Comparison of ENCODE assay signal across 32 cellular contexts in genomic region chr5:94627191-94627590, GRCh38.
"Had no signal": no experiment of that assay in that cellular context is flagged by ENCODE, and none has a peak within 500 bp of the region (broad histone marks: within the 10 kb centered on the region; RNA-seq: fewer than 3 reads in every experiment).

No MANE protein-coding gene starts in this region.

- H3K36me3 ChIP-seq: brain microvascular endothelial cell had no signal

- ATAC-seq: activated CD4-positive, alpha-beta T cell treated with anti-CD3 and anti-CD28 coated beads for 36 hours; activated CD4-positive, CD25-positive, alpha-beta regulatory T cell treated with anti-CD3 and anti-CD28 coated beads, Interleukin-2, amount 50 U/mL, for 24 hours; activated CD8-positive, alpha-beta memory T cell treated with anti-CD3 and anti-CD28 coated beads, Interleukin-2, amount 10 ng/mL, durations not matched to agents 7 days and 5 days; activated CD8-positive, alpha-beta T cell treated with anti-CD3 and anti-CD28 coated beads, Interleukin-2, amount 10 ng/mL, durations not matched to agents 7 days and 5 days; activated naive CD8-positive, alpha-beta T cell treated with anti-CD3 and anti-CD28 coated beads, Interleukin-2, amount 50 U/mL, for 24 hours; effector memory CD8-positive, alpha-beta T cell; T-helper 17 cell had no signal

- FAIRE-seq: astrocyte, bronchial epithelial cell, frontal cortex had no signal

- H3K27me3 ChIP-seq: brain microvascular endothelial cell, esophagus muscularis mucosa had no signal

- DNase-seq: activated B cell treated with CpG ODN at 0.5 μM for 24 hours; activated CD4-positive, alpha-beta memory T cell treated with anti-CD3 and anti-CD28 coated beads for 36 hours; activated CD4-positive, alpha-beta T cell treated with anti-CD3 and anti-CD28 coated beads for 36 hours; activated CD4-positive, alpha-beta T cell treated with anti-CD3 and anti-CD28 coated beads, Interleukin-2, amount 10 ng/mL, durations not matched to agents 24 days and 14 days; activated CD8-positive, alpha-beta memory T cell treated with anti-CD3 and anti-CD28 coated beads, Interleukin-2, amount 10 ng/mL, durations not matched to agents 7 days and 5 days; activated CD8-positive, alpha-beta memory T cell treated with anti-CD3 and anti-CD28 coated beads, Interleukin-2, amount 50 U/mL, for 4 hours; activated CD8-positive, alpha-beta T cell treated with anti-CD3 and anti-CD28 coated beads, Interleukin-2, amount 10 ng/mL, durations not matched to agents 7 days and 5 days; activated effector memory CD4-positive, alpha-beta T cell treated with anti-CD3 and anti-CD28 coated beads, Interleukin-2, amount 50 U/mL, for 16 hours; activated naive CD4-positive, alpha-beta T cell treated with anti-CD3 and anti-CD28 coated beads for 36 hours; activated naive CD8-positive, alpha-beta T cell treated with anti-CD3 and anti-CD28 coated beads for 36 hours; activated naive CD8-positive, alpha-beta T cell treated with anti-CD3 and anti-CD28 coated beads, Interleukin-2, amount 50 U/mL, for 24 hours; activated T-cell treated with anti-CD3 and anti-CD28 coated beads, Interleukin-2, amount 50 U/mL, for 1 hour; activated T-cell treated with anti-CD3 and anti-CD28 coated beads, Interleukin-2, amount 50 U/mL, for 48 hours; amniotic stem cell; anterior cingulate cortex; brain microvascular endothelial cell; dermis blood vessel endothelial cell; effector CD4-positive, alpha-beta T cell; effector memory CD8-positive, alpha-beta T cell; erythroblast; foreskin fibroblast; head of caudate nucleus; T-helper 1 cell; T-helper 17 cell; T1000; WERI-Rb-1 had no signal

- H3K4me3 ChIP-seq: coronary artery, esophagus muscularis mucosa had no signal

- H3K4me1 ChIP-seq: esophagus muscularis mucosa had no signal
